Comparison of ENCODE assay signal across 1 cellular context in genomic region chr19:8352134-8352827, GRCh38.
TF ChIP-seq lines count a peak whose summit lies in the region.

No MANE protein-coding gene starts in this region.

TF ChIP-seq in endothelial cell of umbilical vein, 7 proteins besides CTCF, POLR2A, EP300 and RAD21:
- TF ChIP-seq GATA2 (IDR thresholded peaks at IDR 0.05; ENCODE audit: insufficient read depth, insufficient read length, low read depth, low read length) (no peak), JUN (IDR thresholded peaks at IDR 0.05; ENCODE audit: borderline replicate concordance, insufficient read depth, insufficient read length, low read depth) (no peak), FOS (IDR thresholded peaks at IDR 0.05; ENCODE audit: borderline replicate concordance, insufficient read depth, low read length) (no peak), POLR2AphosphoS5 (IDR thresholded peaks at IDR 0.05; ENCODE audit: insufficient read depth, low read depth, low read length) (no peak), EZH2 (IDR thresholded peaks at IDR 0.05; ENCODE audit: borderline replicate concordance, low read depth, low read length, severe bottlenecking) (no peak), MYC (IDR thresholded peaks at IDR 0.05; ENCODE audit: low read depth, low read length) (no peak)
- TF ChIP-seq, protein P1, sequence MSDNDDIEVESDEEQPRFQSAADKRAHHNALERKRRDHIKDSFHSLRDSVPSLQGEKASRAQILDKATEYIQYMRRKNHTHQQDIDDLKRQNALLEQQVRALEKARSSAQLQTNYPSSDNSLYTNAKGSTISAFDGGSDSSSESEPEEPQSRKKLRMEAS (IDR thresholded peaks at IDR 0.05; ENCODE audit: insufficient read depth, insufficient read length): no peak
